In the genomic region with DNA sequence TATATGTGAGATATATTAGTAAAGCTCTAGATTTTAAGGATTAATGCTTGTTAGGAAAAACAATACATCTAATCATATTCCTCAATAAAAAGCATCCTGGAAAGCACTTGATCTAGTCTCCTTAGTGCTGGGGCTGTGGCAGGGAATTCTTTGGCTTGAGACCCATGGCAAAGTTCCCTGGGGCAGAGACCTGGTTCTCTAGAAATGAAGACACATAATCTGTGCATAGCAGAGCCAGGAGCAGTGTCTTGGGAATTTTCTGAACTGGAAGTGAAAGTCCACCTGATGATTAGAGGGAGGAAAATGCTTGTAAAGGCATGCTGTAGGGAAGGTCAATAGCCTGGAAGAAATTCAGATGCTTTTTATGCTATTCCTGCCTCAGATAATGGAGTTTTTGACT, we compare ENCODE assay signal across 24 cellular contexts.
"Had no signal": no experiment of that assay in that cellular context is flagged by ENCODE, and none has a peak within 500 bp of the region (broad histone marks: within the 10 kb centered on the region; RNA-seq: fewer than 3 reads in every experiment).

No MANE protein-coding gene starts in this region.

- H3K4me2 ChIP-seq: PC-9 had no signal

- H3K36me3 ChIP-seq: adrenal gland had no signal

- ATAC-seq: activated T-cell treated with anti-CD3 and anti-CD28 coated beads, Interleukin-2, amount 50 U/mL, for 72 hours; T-helper 17 cell had no signal

- H3K4me1 Mint-ChIP-seq: activated CD4-positive, alpha-beta memory T cell treated with anti-CD3 and anti-CD28 coated beads, Interleukin-2, amount 10 ng/mL, durations not matched to agents 7 days and 5 days; activated naive CD8-positive, alpha-beta T cell treated with anti-CD3 and anti-CD28 coated beads, Interleukin-2, amount 10 ng/mL, durations not matched to agents 7 days and 5 days; T-helper 17 cell had no signal

- H3K27me3 Mint-ChIP-seq: activated CD4-positive, alpha-beta memory T cell treated with anti-CD3 and anti-CD28 coated beads, Interleukin-2, amount 10 ng/mL, durations not matched to agents 7 days and 5 days; T-helper 17 cell had no signal

- H3K27me3 ChIP-seq: adrenal gland had no signal

- H3K36me3 Mint-ChIP-seq: activated naive CD8-positive, alpha-beta T cell treated with anti-CD3 and anti-CD28 coated beads, Interleukin-2, amount 10 ng/mL, durations not matched to agents 7 days and 5 days had no signal

- H3K27ac ChIP-seq: adrenal gland, PC-9 had no signal

- H3K4me1 ChIP-seq: adrenal gland had no signal

- DNase-seq: activated CD4-positive, alpha-beta memory T cell treated with anti-CD3 and anti-CD28 coated beads, Interleukin-2, amount 10 ng/mL, durations not matched to agents 7 days and 5 days; activated CD4-positive, alpha-beta T cell treated with anti-CD3 and anti-CD28 coated beads, Interleukin-2, amount 50 U/mL, for 1 hour; activated CD4-positive, CD25-positive, alpha-beta regulatory T cell; activated gamma-delta T cell treated with Interleukin-2 at 50 U/mL for 16 hours; activated naive CD4-positive, alpha-beta T cell treated with anti-CD3 and anti-CD28 coated beads, Interleukin-2, amount 50 U/mL, for 16 hours; activated naive CD8-positive, alpha-beta T cell treated with anti-CD3 and anti-CD28 coated beads, Interleukin-2, amount 10 ng/mL, durations not matched to agents 7 days and 5 days; activated T-cell treated with anti-CD3 and anti-CD28 coated beads, Interleukin-2, amount 50 U/mL, for 72 hours; adrenal gland; anterior cingulate cortex; cerebellar nuclear complex; MM.1S; NCI-H1105 treated with DMSO at 0.1 percent for 48 hours; NCI-H1436 treated with DMSO at 0.1 percent for 48 hours; NCI-H187; NCI-H2081; NCI-H2227 treated with DMSO at 0.1 percent for 48 hours; NCI-H446 treated with DMSO at 0.1 percent for 48 hours; NCI-H524 treated with DMSO at 0.1 percent for 48 hours; NCI-H774; PC-9; SIG-M5; T-helper 17 cell; T-helper 9 cell had no signal

- H3K4me3 ChIP-seq: adrenal gland, PC-9 had no signal

- H3K4me3 Mint-ChIP-seq: activated CD4-positive, alpha-beta memory T cell treated with anti-CD3 and anti-CD28 coated beads, Interleukin-2, amount 10 ng/mL, durations not matched to agents 7 days and 5 days; activated naive CD8-positive, alpha-beta T cell treated with anti-CD3 and anti-CD28 coated beads, Interleukin-2, amount 10 ng/mL, durations not matched to agents 7 days and 5 days; activated T-cell treated with anti-CD3 and anti-CD28 coated beads, Interleukin-2, amount 50 U/mL, for 72 hours; T-helper 17 cell had no signal

- H2AFZ ChIP-seq: PC-9 had no signal

- H3K27ac Mint-ChIP-seq: activated CD4-positive, alpha-beta memory T cell treated with anti-CD3 and anti-CD28 coated beads, Interleukin-2, amount 10 ng/mL, durations not matched to agents 7 days and 5 days; activated naive CD8-positive, alpha-beta T cell treated with anti-CD3 and anti-CD28 coated beads, Interleukin-2, amount 10 ng/mL, durations not matched to agents 7 days and 5 days; activated T-cell treated with anti-CD3 and anti-CD28 coated beads, Interleukin-2, amount 50 U/mL, for 72 hours; activated T-helper 2 cell treated with anti-CD3 and anti-CD28 coated beads, Interferon-gamma antibody, Interleukin-2, Interleukin-4, amounts not matched to agents 10 μg/mL and 5 μg/mL and 100 μg/mL, durations not matched to agents 14 hours and 24 hours and 36 hours; T-helper 17 cell had no signal
